ENCODE assay signal across 11 cellular contexts in genomic region chr9:76592105-76593010, GRCh38.
A peak's percentile ranks its signal among the peaks of the same experiment; 100 is the strongest.
DNase-seq lines count a peak whose midpoint lies in the region; TF ChIP-seq lines count a peak whose summit lies in the region.
"Had no signal": no experiment of that assay in that cellular context is flagged by ENCODE, and none has a peak within 500 bp of the region (broad histone marks: within the 10 kb centered on the region; RNA-seq: fewer than 3 reads in every experiment).

No MANE protein-coding gene starts in this region.

- peak; percentile 88 for DNase-seq in SIG-M5 treated with dmso at 0.1 percent for 504 hours (lab: John Stamatoyannopoulos, UW; ENCODE audit: unreplicated experiment)
- no peak for DNase-seq in SIG-M5 (lab: John Stamatoyannopoulos, UW)
- DNase-seq in amniotic epithelial cell (ENCODE audit: low read depth): peak; percentile 78
- DNase-seq in vagina (ENCODE audit: extremely low spot score in 2 of 2): peak in 1 of 2 donors; percentile 74
- no peak for DNase-seq in DMS53 treated with DMSO at 0.1 percent for 48 hours (lab: John Stamatoyannopoulos, UW; ENCODE audit: unreplicated experiment)
- DNase-seq in NCI-H1930 (lab: John Stamatoyannopoulos, UW): no peak
- DNase-seq in 8988T: no peak
- DNase-seq: left ventricle myocardium inferior, T-helper 9 cell, testis had no signal

- H3K9me3 ChIP-seq in iPS-20b (ENCODE audit: insufficient read depth, low read depth, low read length) (no peaks in the 10 kb centered on the region), vagina (no peaks in the 10 kb centered on the region)
- H3K9me3 ChIP-seq: left ventricle myocardium inferior, testis had no signal

- no peak for TF ChIP-seq CTCF in vagina (IDR thresholded peaks at IDR 0.05)

- H3K4me3 ChIP-seq in iPS-20b (ENCODE audit: low read length): peak overlapping the region; percentile 56
- no peak overlapping the region for H3K4me3 ChIP-seq in vagina
- H3K4me3 ChIP-seq: left ventricle myocardium inferior, testis had no signal

- TF ChIP-seq POLR2A in vagina (IDR thresholded peaks at IDR 0.05): no peak

- H3K4me1 ChIP-seq in iPS-20b (ENCODE audit: insufficient read depth, low read length) (peaks cover 29% of the 10 kb centered on the region), vagina (peaks cover 5% of the 10 kb centered on the region)
- H3K4me1 ChIP-seq: left ventricle myocardium inferior, testis had no signal

- H3K36me3 ChIP-seq in iPS-20b (ENCODE audit: insufficient read depth, low read depth, low read length) (no peaks in the 10 kb centered on the region), vagina (no peaks in the 10 kb centered on the region)
- H3K36me3 ChIP-seq: left ventricle myocardium inferior had no signal

- H3K27me3 ChIP-seq in iPS-20b (ENCODE audit: insufficient read depth, low read length) (no peaks in the 10 kb centered on the region; the same call in 1 of the 2 replicates), vagina (no peaks in the 10 kb centered on the region)
- H3K27me3 ChIP-seq: testis had no signal

- peak overlapping the region; percentile 83 for H3K27ac ChIP-seq in iPS-20b (ENCODE audit: low read length)
- H3K27ac ChIP-seq in vagina: peak overlapping the region; percentile 63
- H3K27ac ChIP-seq: left ventricle myocardium inferior, testis had no signal

- peak overlapping the region; percentile 61; the same call in 1 of the 2 replicates for H3K9ac ChIP-seq in iPS-20b (ENCODE audit: low read depth, low read length)

- intact Hi-C loops in vagina (cut with DNase I): no loop called here

Comparison
In these comparisons a context has a peak if more than half of its experiments do, and no peak if none do; other contexts are left out.
1. DNase-seq: peak in SIG-M5 treated with dmso at 0.1 percent for 504 hours (single experiment) and amniotic epithelial cell (single experiment); none in SIG-M5 (single experiment), DMS53 treated with DMSO at 0.1 percent for 48 hours (single experiment), NCI-H1930 (0 of 2) and 8988T (single experiment).